Comparison of ENCODE assay signal across 1 cellular context in the genomic region with DNA sequence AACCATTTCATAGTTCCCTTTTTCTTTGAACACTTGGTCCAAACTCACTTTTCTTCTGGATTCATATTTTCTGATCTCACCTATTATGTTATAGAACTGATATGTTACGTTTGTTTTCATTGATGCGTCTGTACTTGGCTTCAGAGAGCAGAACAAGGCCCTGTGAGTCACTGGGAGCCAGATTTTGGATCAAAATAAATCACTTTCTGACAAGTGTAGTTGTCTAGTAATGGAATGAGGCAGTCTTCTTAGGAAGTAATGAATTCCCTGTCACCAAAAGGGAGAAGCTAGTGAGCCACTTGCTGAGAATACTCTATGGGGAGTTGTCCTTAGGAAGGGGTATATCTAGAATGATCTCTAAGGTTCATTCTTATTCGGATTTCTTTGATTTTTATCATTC.
A peak's percentile ranks its signal among the peaks of the same experiment; 100 is the strongest.
TF ChIP-seq lines count a peak whose summit lies in the region.

No MANE protein-coding gene starts in this region.

TF ChIP-seq in K562, 482 proteins besides CTCF, POLR2A, EP300 and RAD21 (continued from another document):
- TF ChIP-seq, protein P1, sequence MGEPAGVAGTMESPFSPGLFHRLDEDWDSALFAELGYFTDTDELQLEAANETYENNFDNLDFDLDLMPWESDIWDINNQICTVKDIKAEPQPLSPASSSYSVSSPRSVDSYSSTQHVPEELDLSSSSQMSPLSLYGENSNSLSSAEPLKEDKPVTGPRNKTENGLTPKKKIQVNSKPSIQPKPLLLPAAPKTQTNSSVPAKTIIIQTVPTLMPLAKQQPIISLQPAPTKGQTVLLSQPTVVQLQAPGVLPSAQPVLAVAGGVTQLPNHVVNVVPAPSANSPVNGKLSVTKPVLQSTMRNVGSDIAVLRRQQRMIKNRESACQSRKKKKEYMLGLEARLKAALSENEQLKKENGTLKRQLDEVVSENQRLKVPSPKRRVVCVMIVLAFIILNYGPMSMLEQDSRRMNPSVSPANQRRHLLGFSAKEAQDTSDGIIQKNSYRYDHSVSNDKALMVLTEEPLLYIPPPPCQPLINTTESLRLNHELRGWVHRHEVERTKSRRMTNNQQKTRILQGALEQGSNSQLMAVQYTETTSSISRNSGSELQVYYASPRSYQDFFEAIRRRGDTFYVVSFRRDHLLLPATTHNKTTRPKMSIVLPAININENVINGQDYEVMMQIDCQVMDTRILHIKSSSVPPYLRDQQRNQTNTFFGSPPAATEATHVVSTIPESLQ (CRISPR knock-in tag; IDR thresholded peaks at IDR 0.05) = no peak
- TF ChIP-seq MEIS2 (IDR thresholded peaks at IDR 0.05; ENCODE audit: partially characterized antibody) = peak; percentile 83
- TF ChIP-seq, protein P2, sequence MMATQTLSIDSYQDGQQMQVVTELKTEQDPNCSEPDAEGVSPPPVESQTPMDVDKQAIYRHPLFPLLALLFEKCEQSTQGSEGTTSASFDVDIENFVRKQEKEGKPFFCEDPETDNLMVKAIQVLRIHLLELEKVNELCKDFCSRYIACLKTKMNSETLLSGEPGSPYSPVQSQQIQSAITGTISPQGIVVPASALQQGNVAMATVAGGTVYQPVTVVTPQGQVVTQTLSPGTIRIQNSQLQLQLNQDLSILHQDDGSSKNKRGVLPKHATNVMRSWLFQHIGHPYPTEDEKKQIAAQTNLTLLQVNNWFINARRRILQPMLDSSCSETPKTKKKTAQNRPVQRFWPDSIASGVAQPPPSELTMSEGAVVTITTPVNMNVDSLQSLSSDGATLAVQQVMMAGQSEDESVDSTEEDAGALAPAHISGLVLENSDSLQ (IDR thresholded peaks at IDR 0.05) = peak; percentile 54
- TF ChIP-seq, protein P3, sequence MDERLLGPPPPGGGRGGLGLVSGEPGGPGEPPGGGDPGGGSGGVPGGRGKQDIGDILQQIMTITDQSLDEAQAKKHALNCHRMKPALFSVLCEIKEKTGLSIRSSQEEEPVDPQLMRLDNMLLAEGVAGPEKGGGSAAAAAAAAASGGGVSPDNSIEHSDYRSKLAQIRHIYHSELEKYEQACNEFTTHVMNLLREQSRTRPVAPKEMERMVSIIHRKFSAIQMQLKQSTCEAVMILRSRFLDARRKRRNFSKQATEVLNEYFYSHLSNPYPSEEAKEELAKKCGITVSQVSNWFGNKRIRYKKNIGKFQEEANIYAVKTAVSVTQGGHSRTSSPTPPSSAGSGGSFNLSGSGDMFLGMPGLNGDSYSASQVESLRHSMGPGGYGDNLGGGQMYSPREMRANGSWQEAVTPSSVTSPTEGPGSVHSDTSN (CRISPR knock-in tag; IDR thresholded peaks at IDR 0.05; ENCODE audit: low read depth) = no peak
- TF ChIP-seq, protein P3 (tag; conservative IDR thresholded peaks at IDR 0.05; ENCODE audit: low read depth) = 0 out of 2 replicates have a peak, but pooled peaks have one; percentile 32
- TF ChIP-seq CTBP1 (IDR thresholded peaks at IDR 0.05; ENCODE audit: borderline replicate concordance) = no peak
